ENCODE assay signal across 9 cellular contexts in the genomic region with DNA sequence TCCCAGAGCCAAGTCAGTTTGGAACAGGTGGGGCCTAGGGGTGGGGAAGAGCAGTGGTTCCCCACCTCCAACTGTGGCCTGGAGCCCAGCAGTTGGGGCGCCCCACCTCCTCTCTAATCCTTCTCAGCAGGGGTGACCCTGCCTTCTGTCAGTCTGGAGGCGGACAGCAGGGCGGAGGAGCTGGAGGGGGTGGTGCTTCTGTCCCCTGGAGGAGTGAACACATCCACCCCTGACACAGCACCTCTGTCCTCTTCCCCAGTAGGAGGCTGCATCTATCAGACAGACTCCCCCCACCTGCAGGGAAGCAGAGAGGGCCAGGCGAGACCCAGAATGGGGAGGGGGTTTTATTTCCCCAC.
A peak's percentile ranks its signal among the peaks of the same experiment; 100 is the strongest.
DNase-seq lines count a peak whose midpoint lies in the region; ATAC-seq and TF ChIP-seq lines count a peak whose summit lies in the region.
"Had no signal": no experiment of that assay in that cellular context is flagged by ENCODE, and none has a peak within 500 bp of the region (broad histone marks: within the 10 kb centered on the region; RNA-seq: fewer than 3 reads in every experiment).

No MANE protein-coding gene starts in this region.

- DNase-seq in NCI-H2196 treated with DMSO at 0.1 percent for 48 hours (lab: John Stamatoyannopoulos, UW; ENCODE audit: unreplicated experiment) (peak; percentile 5), NCI-H2196 (lab: John Stamatoyannopoulos, UW; ENCODE audit: unreplicated experiment) (no peak), chondrocyte (ENCODE audit: low spot score) (no peak), lower lobe of right lung (no peak), tibial nerve (ENCODE audit: low spot score in 2 of 2) (peak; percentile 55 to 69), KBM-7 (no peak), NCI-H1105 treated with DMSO at 0.1 percent for 48 hours (lab: John Stamatoyannopoulos, UW) (no peak)
- DNase-seq in stimulated activated CD4-positive, alpha-beta T cell treated with anti-CD3 and anti-CD28 coated beads, Interleukin-12 subunit alpha, Interleukin-12 subunit beta, amount 100 ng/mL, for 4 hours, result no peak

- H3K27me3 ChIP-seq in lower lobe of right lung (ENCODE audit: low read depth), result no peaks in the 10 kb centered on the region
- H3K27me3 ChIP-seq in tibial nerve, result no peaks in the 10 kb centered on the region

- H3K36me3 ChIP-seq in lower lobe of right lung (no peaks in the 10 kb centered on the region), tibial nerve (no peaks in the 10 kb centered on the region)

- no peaks in the 10 kb centered on the region for H3K27me3 Mint-ChIP-seq in chondrocyte (ENCODE audit: low read depth)

- peak; percentile 16 to 43 for TF ChIP-seq POLR2A in tibial nerve (IDR thresholded peaks at IDR 0.05)

- ATAC-seq in lower lobe of right lung, result peak in 1 of 2 donors; percentile 4

- H3K9me3 Mint-ChIP-seq in chondrocyte (ENCODE audit: low read depth), result no peaks in the 10 kb centered on the region

- H3K4me1 ChIP-seq in lower lobe of right lung (peaks cover 66% of the 10 kb centered on the region), tibial nerve (peaks cover 19 to 97% (median 76%) of the 10 kb centered on the region in 4 donors)
- H3K4me1 ChIP-seq: A549 had no signal

- no peaks in the 10 kb centered on the region for H3K36me3 Mint-ChIP-seq in chondrocyte (ENCODE audit: low read depth)

- TF ChIP-seq CTCF in chondrocyte (IDR thresholded peaks at IDR 0.05) (no peak), lower lobe of right lung (IDR thresholded peaks at IDR 0.05) (no peak), tibial nerve (IDR thresholded peaks at IDR 0.05) (no peak)

- H3K9me3 ChIP-seq in lower lobe of right lung (no peaks in the 10 kb centered on the region), tibial nerve (no peaks in the 10 kb centered on the region)
- H3K9me3 ChIP-seq: A549 had no signal

- H3K4me1 Mint-ChIP-seq in chondrocyte (ENCODE audit: low read depth), result peaks cover 68% of the 10 kb centered on the region

- TF ChIP-seq EP300 in tibial nerve (IDR thresholded peaks at IDR 0.05), result no peak

- no peak overlapping the region for H3K4me3 ChIP-seq in lower lobe of right lung
- H3K4me3 ChIP-seq in tibial nerve, result peak overlapping the region in 2 of 4 donors; percentile 5 to 18
- H3K4me3 ChIP-seq: A549 had no signal

- H3K27ac ChIP-seq in lower lobe of right lung (peak overlapping the region; percentile 84), tibial nerve (peak overlapping the region; percentile 82 to 98 (median 94))
- H3K27ac ChIP-seq: A549 had no signal

- no peak overlapping the region for H3K4me3 Mint-ChIP-seq in chondrocyte (ENCODE audit: unreplicated experiment)

- H3K27ac Mint-ChIP-seq in chondrocyte (ENCODE audit: unreplicated experiment), result peak overlapping the region; percentile 96

- in situ Hi-C loops in KBM-7 (cut with MboI; ENCODE audit: low pct_unique_long_range_greater_than_20kb, low sequenced_read_pairs), result no loop called here

- intact Hi-C loops in lower lobe of right lung (cut with DNase I), result no loop called here

- WGBS in tibial nerve, 2 donors, result 43 to 45% methylated on average over 4 of the region's 4 CpGs

Comparison
In these comparisons a context has a peak if more than half of its experiments do, and no peak if none do; other contexts are left out.
1. DNase-seq: peak in NCI-H2196 treated with DMSO at 0.1 percent for 48 hours (single experiment) and tibial nerve (2 of 2); none in NCI-H2196 (single experiment), chondrocyte (single experiment), lower lobe of right lung (single experiment), KBM-7 (single experiment), NCI-H1105 treated with DMSO at 0.1 percent for 48 hours (single experiment) and stimulated activated CD4-positive, alpha-beta T cell treated with anti-CD3 and anti-CD28 coated beads, Interleukin-12 subunit alpha, Interleukin-12 subunit beta, amount 100 ng/mL, for 4 hours (single experiment).